24 cellular contexts compared by ENCODE assay signal in the genomic region with DNA sequence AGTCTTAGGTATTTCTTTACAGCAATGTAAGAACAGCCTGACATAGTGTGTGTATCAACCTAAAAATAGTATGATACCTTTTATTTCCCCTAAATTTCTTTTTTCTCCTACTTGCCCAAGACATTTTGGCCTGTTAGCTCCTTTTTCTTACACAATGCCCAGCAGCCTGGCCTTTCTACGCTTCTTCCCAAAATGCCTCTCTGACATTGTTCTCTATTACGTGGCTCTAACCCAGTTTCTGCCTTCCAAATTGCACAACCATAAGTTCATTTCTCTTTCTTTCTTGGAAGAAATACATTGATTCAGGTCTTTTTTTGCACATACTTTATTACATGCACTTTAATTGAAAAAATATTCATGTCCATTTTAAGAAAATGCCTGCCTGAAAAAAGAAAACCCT.
"Had no signal": no experiment of that assay in that cellular context is flagged by ENCODE, and none has a peak within 500 bp of the region (broad histone marks: within the 10 kb centered on the region; RNA-seq: fewer than 3 reads in every experiment).

No MANE protein-coding gene starts in this region.

- DNase-seq: activated B cell treated with CpG ODN at 0.5 μM for 24 hours; activated CD4-positive, alpha-beta T cell treated with anti-CD3 and anti-CD28 coated beads for 36 hours; activated CD4-positive, alpha-beta T cell treated with anti-CD3 and anti-CD28 coated beads, Interleukin-2, amount 50 U/mL, for 4 hours; activated CD8-positive, alpha-beta memory T cell treated with anti-CD3 and anti-CD28 coated beads for 24 hours; activated CD8-positive, alpha-beta memory T cell treated with anti-CD3 and anti-CD28 coated beads, Interleukin-2, amount 50 U/mL, for 4 hours; activated naive CD4-positive, alpha-beta T cell; activated T-cell treated with anti-CD3 and anti-CD28 coated beads, Interleukin-2, amount 50 U/mL, for 24 hours; amniotic stem cell; effector memory CD4-positive, alpha-beta T cell; foreskin keratinocyte; kidney; lower lobe of right lung; naive thymus-derived CD4-positive, alpha-beta T cell; occipital lobe; posterior cingulate gyrus; right lobe of liver; stimulated activated CD4-positive, alpha-beta T cell treated with anti-CD3 and anti-CD28 coated beads, Interleukin-1b, Interleukin-23, amount 100 ng/mL, for 48 hours; stimulated activated naive CD8-positive, alpha-beta T cell treated with anti-CD3 and anti-CD28 coated beads, Interleukin-15, amount 100 ng/mL, for 72 hours; transverse colon had no signal

- H3K4me3 ChIP-seq: breast epithelium, lower lobe of right lung, right lobe of liver, skin epidermis, transverse colon had no signal

- ATAC-seq: activated CD4-positive, alpha-beta T cell treated with anti-CD3 and anti-CD28 coated beads for 36 hours; activated T-helper 17 cell treated with anti-CD3 and anti-CD28 coated beads, Interleukin-2, amount 50 U/mL, for 72 hours; foreskin keratinocyte; left lobe of liver; lower lobe of right lung; naive thymus-derived CD4-positive, alpha-beta T cell; right lobe of liver; stimulated activated effector memory CD8-positive, alpha-beta T cell treated with anti-CD3 and anti-CD28 coated beads, Interleukin-12 subunit alpha, Interleukin-12 subunit beta, amount 100 ng/mL, for 72 hours; stimulated activated naive CD8-positive, alpha-beta T cell treated with anti-CD3 and anti-CD28 coated beads, Interleukin-15, amount 100 ng/mL, for 72 hours had no signal

- H3K9me3 ChIP-seq: breast epithelium, lower lobe of right lung, right lobe of liver, transverse colon had no signal

- H3K27me3 ChIP-seq: breast epithelium, foreskin keratinocyte, right lobe of liver, transverse colon had no signal

- H3K36me3 ChIP-seq: breast epithelium, lower lobe of right lung, right lobe of liver, transverse colon had no signal

- H3K4me1 ChIP-seq: breast epithelium, foreskin keratinocyte, right lobe of liver, transverse colon had no signal
